12 cellular contexts compared by ENCODE assay signal in the genomic region with DNA sequence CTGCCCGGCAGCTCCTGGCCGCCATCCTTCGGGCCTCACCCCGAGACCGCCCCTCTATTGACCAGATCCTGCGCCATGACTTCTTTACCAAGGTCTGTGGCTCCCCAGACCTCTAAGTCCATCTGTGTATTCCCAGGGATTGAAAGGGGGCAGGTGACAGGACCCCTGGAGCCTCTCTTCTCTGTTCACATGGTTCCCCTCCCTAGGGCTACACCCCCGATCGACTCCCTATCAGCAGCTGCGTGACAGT. TPM values are rescaled to one million over a fixed set of nuclear protein-coding genes. Genes with fewer than 3 reads are reported as not detected.
A peak's percentile ranks its signal among the peaks of the same experiment; 100 is the strongest.
DNase-seq lines count a peak whose midpoint lies in the region; ATAC-seq and TF ChIP-seq lines count a peak whose summit lies in the region.
"Had no signal": no experiment of that assay in that cellular context is flagged by ENCODE, and none has a peak within 500 bp of the region (broad histone marks: within the 10 kb centered on the region; RNA-seq: fewer than 3 reads in every experiment).

No MANE protein-coding gene starts in this region.

- H3K4me1 ChIP-seq in SJCRH30, result peaks cover 32% of the 10 kb centered on the region

- peak overlapping the region; percentile 71 for H3K4me3 Mint-ChIP-seq in CD4-positive, alpha-beta T cell

- H3K36me3 Mint-ChIP-seq in CD4-positive, alpha-beta T cell (ENCODE audit: low read depth), result peaks cover 75% of the 10 kb centered on the region

- H3K36me3 ChIP-seq in SJCRH30, result peaks cover 11% of the 10 kb centered on the region; the same call in 1 of the 2 replicates

- no peaks in the 10 kb centered on the region for H3K9me3 ChIP-seq in CD4-positive, alpha-beta T cell (ENCODE audit: control insufficient read depth, low read length)
- no peaks in the 10 kb centered on the region for H3K9me3 ChIP-seq in SJCRH30 (replicated peaks)

- no peak for TF ChIP-seq CTCF in CD4-positive, alpha-beta T cell (IDR thresholded peaks at IDR 0.05)
- TF ChIP-seq CTCF in retinal pigment epithelial cell (conservative IDR thresholded peaks at IDR 0.05; ENCODE audit: low read depth, low read length), result no peak

- H3K27me3 Mint-ChIP-seq in CD4-positive, alpha-beta T cell, result no peaks in the 10 kb centered on the region

- peak overlapping the region; percentile 72 for H3K27ac ChIP-seq in CD4-positive, alpha-beta T cell (ENCODE audit: low read depth, low read length)
- H3K27ac ChIP-seq in SJCRH30 (peak overlapping the region; percentile 50; the same call in 1 of the 2 replicates), epithelial cell of prostate (peak overlapping the region; percentile 97)
- H3K27ac ChIP-seq: parathyroid adenoma had no signal

- DNase-seq in CD4-positive, alpha-beta T cell, result no peak
- no peak for DNase-seq in SJCRH30
- DNase-seq in epithelial cell of prostate (ENCODE audit: low read depth, low spot score), result no peak
- DNase-seq in retinal pigment epithelial cell (ENCODE audit: low read depth), result no peak
- no peak for DNase-seq in DMS79 (lab: John Stamatoyannopoulos, UW)
- DNase-seq in amniotic stem cell (lab: John Stamatoyannopoulos, UW), result no peak
- no peak for DNase-seq in mucosa of gallbladder (ENCODE audit: low spot score)
- DNase-seq: GF-D8, NCI-H2171 treated with DMSO at 0.1 percent for 48 hours had no signal

- peak overlapping the region; percentile 86 for H3K27ac Mint-ChIP-seq in CD4-positive, alpha-beta T cell

- H3K4me3 ChIP-seq in SJCRH30, result no peak overlapping the region
- peak overlapping the region; percentile 2 for H3K4me3 ChIP-seq in retinal pigment epithelial cell (ENCODE audit: low read length)

- peaks cover 58% of the 10 kb centered on the region for H3K4me1 Mint-ChIP-seq in CD4-positive, alpha-beta T cell (ENCODE audit: low read depth)

- no peak for ATAC-seq in CD4-positive, alpha-beta T cell (ENCODE audit: poor library complexity)
- no peak for ATAC-seq in HG02678 (IDR thresholded peaks at IDR 0.05; ENCODE audit: unreplicated experiment)

- H3K9me3 Mint-ChIP-seq in CD4-positive, alpha-beta T cell, result no peaks in the 10 kb centered on the region

- POLR2A ChIA-PET in CD4-positive, alpha-beta T cell (lab: Charles Lee), result interaction anchor here (1.0 to 16.3 kb wide), 4 partner anchors 9 to 81 kb away, joined by 3 to 599 read pairs (median 214); partner anchors contain the start of gene BTBD19

- H3K27me3 ChIP-seq in CD4-positive, alpha-beta T cell (ENCODE audit: control insufficient read depth, insufficient read depth, low read length), result no peaks in the 10 kb centered on the region
- H3K27me3 ChIP-seq in SJCRH30, result no peaks in the 10 kb centered on the region

- CTCF ChIA-PET in CD4-positive, alpha-beta T cell (lab: Charles Lee), result no interaction called here

- intact Hi-C loops in CD4-positive, alpha-beta T cell (cut with DNase I, micrococcal nuclease), result loop anchor here (10.0 kb wide), 3 partner anchors 182 to 782 kb away; partner anchors contain the start of genes NASP (in 2 of the 2), EIF2B3 (in 1 of the 2), HECTD3 (in 1 of the 2) and UROD (in 1 of the 2)

RNA-seq across cellular contexts. Expression of gene PLK3, which starts 2.8 kb away (rescaled TPM):
- 100 to 1,000 TPM; 794 TPM for total RNA-seq in CD4-positive, alpha-beta T cell
- total RNA-seq in SJCRH30 (2014; rRNA removed; shearing (Covaris generic)), result 8.0 and 11.4 TPM in 2 replicates
- 14.7 TPM for total RNA-seq in mucosa of gallbladder

RNA-seq across cellular contexts. Expression of gene DYNLT4, which starts 4.2 kb away (rescaled TPM):
- 1 to 10 TPM; 1.8 to 2.1 TPM for total RNA-seq in CD4-positive, alpha-beta T cell
- total RNA-seq in SJCRH30 (2014; rRNA removed; shearing (Covaris generic)), result not detected in 2 replicates
- total RNA-seq in mucosa of gallbladder, result not detected
- total RNA-seq: frontal cortex had no signal

RNA-seq across cellular contexts. Expression of gene BTBD19, which starts 5.3 kb away (rescaled TPM):
- total RNA-seq in CD4-positive, alpha-beta T cell, result 10 to 100 TPM; 35.9 to 36.5 TPM
- 0.43 and 1.4 TPM in 2 replicates for total RNA-seq in SJCRH30 (2014; rRNA removed; shearing (Covaris generic))
- total RNA-seq in mucosa of gallbladder, result 7.8 TPM

RNA-seq across cellular contexts. Expression of gene BEST4, which starts 15.0 kb away (rescaled TPM):
- total RNA-seq in CD4-positive, alpha-beta T cell, result 1 to 10 TPM; 1.0 TPM
- not detected in 2 replicates for total RNA-seq in SJCRH30 (2014; rRNA removed; shearing (Covaris generic))
- total RNA-seq in mucosa of gallbladder, result 0.37 TPM

RNA-seq across cellular contexts. Expression of gene RPS8, which starts 27.6 kb away (rescaled TPM):
- total RNA-seq in CD4-positive, alpha-beta T cell, result 1,000 to 10,000 TPM; 3,394 to 3,436 TPM
- total RNA-seq in SJCRH30 (2014; rRNA removed; shearing (Covaris generic)), result 3,055 and 3,167 TPM in 2 replicates
- total RNA-seq in mucosa of gallbladder, result 1,176 TPM

Comparison
In these comparisons a context has a peak if more than half of its experiments do, and no peak if none do; other contexts are left out.
1. RNA of gene PLK3, which starts 2.8 kb away (total RNA-seq): 794 TPM in CD4-positive, alpha-beta T cell; 14.7 TPM in mucosa of gallbladder (single experiment) and 8.0 to 11.4 TPM in SJCRH30; every median in the first group is over 10 times any median in the second.
2. Peak in every context shown above with its lines, with median percentiles within 50 percentile points of each other: H3K27ac ChIP-seq.